34 cellular contexts compared by ENCODE assay signal in genomic region chr17:54864070-54864469, GRCh38. TPM values are rescaled to one million over a fixed set of nuclear protein-coding genes. Genes with fewer than 3 reads are reported as not detected.
"Had no signal": no experiment of that assay in that cellular context is flagged by ENCODE, and none has a peak within 500 bp of the region (broad histone marks: within the 10 kb centered on the region; RNA-seq: fewer than 3 reads in every experiment).

No MANE protein-coding gene starts in this region.

- H3K9ac ChIP-seq: SK-N-SH had no signal

- H3K4me1 Mint-ChIP-seq: activated CD4-positive, alpha-beta memory T cell treated with anti-CD3 and anti-CD28 coated beads, Interleukin-2, amount 10 ng/mL, durations not matched to agents 7 days and 5 days; activated CD4-positive, alpha-beta T cell treated with anti-CD3 and anti-CD28 coated beads for 36 hours; activated CD8-positive, alpha-beta memory T cell treated with anti-CD3 and anti-CD28 coated beads, Interleukin-2, amount 10 ng/mL, durations not matched to agents 7 days and 5 days; activated naive CD4-positive, alpha-beta T cell treated with anti-CD3 and anti-CD28 coated beads, Interleukin-2, amount 50 U/mL, for 24 hours; activated naive CD8-positive, alpha-beta T cell treated with anti-CD3 and anti-CD28 coated beads, Interleukin-2, amount 10 ng/mL, durations not matched to agents 7 days and 5 days had no signal

- DNase-seq: activated CD4-positive, alpha-beta memory T cell treated with anti-CD3 and anti-CD28 coated beads, Interleukin-2, amount 10 ng/mL, durations not matched to agents 7 days and 5 days; activated CD4-positive, alpha-beta T cell treated with anti-CD3 and anti-CD28 coated beads for 36 hours; activated CD4-positive, alpha-beta T cell treated with anti-CD3 and anti-CD28 coated beads, Interleukin-2, amount 50 U/mL, for 1 hour; activated CD8-positive, alpha-beta memory T cell treated with anti-CD3 and anti-CD28 coated beads for 24 hours; activated CD8-positive, alpha-beta memory T cell treated with anti-CD3 and anti-CD28 coated beads, Interleukin-2, amount 10 ng/mL, durations not matched to agents 7 days and 5 days; activated CD8-positive, alpha-beta memory T cell treated with anti-CD3 and anti-CD28 coated beads, Interleukin-2, amount 50 U/mL, for 48 hours; activated effector memory CD4-positive, alpha-beta T cell treated with Interleukin-2 at 50 U/mL for 16 hours; activated naive CD8-positive, alpha-beta T cell treated with anti-CD3 and anti-CD28 coated beads, Interleukin-2, amount 10 ng/mL, durations not matched to agents 7 days and 5 days; activated T-cell treated with anti-CD3 and anti-CD28 coated beads, Interleukin-2, amount 50 U/mL, for 48 hours; amygdala; Kasumi-1; KG1; MG63; NCI-H1048; NCI-H1436 treated with DMSO at 0.1 percent for 48 hours; NCI-H1694 treated with DMSO at 0.1 percent for 48 hours; NCI-H2107; NCI-H2171; NCI-H510A; NCI-H526; NCI-H748 treated with DMSO at 0.1 percent for 48 hours; NK-92 treated with Interleukin-12 subunit alpha and Interleukin-12 subunit beta, amount 100 ng/mL, for 24 hours; PC-3; Peyer's patch; SHP77 treated with DMSO at 0.1 percent for 48 hours; SK-N-SH had no signal

- ATAC-seq: activated CD4-positive, alpha-beta T cell treated with anti-CD3 and anti-CD28 coated beads for 36 hours; activated CD4-positive, CD25-positive, alpha-beta regulatory T cell treated with anti-CD3 and anti-CD28 coated beads, Interleukin-2, amount 50 U/mL, for 24 hours; activated CD8-positive, alpha-beta memory T cell treated with anti-CD3 and anti-CD28 coated beads, Interleukin-2, amount 10 ng/mL, durations not matched to agents 7 days and 5 days; PC-3; WTC11 had no signal

- H3K27ac Mint-ChIP-seq: activated CD4-positive, alpha-beta memory T cell treated with anti-CD3 and anti-CD28 coated beads, Interleukin-2, amount 10 ng/mL, durations not matched to agents 7 days and 5 days; activated CD4-positive, alpha-beta T cell treated with anti-CD3 and anti-CD28 coated beads for 36 hours; activated CD8-positive, alpha-beta memory T cell treated with anti-CD3 and anti-CD28 coated beads, Interleukin-2, amount 10 ng/mL, durations not matched to agents 7 days and 5 days; activated naive CD4-positive, alpha-beta T cell treated with anti-CD3 and anti-CD28 coated beads, Interleukin-2, amount 50 U/mL, for 24 hours; activated naive CD8-positive, alpha-beta T cell treated with anti-CD3 and anti-CD28 coated beads, Interleukin-2, amount 10 ng/mL, durations not matched to agents 7 days and 5 days; T-helper 1 cell treated with Interleukin-12 subunit alpha and Interleukin-12 subunit beta and Interleukin-4 antibody, amounts not matched to agents 30 μg/mL and 1 μg/mL, for 36 hours; T-helper 2 cell treated with Interferon-gamma antibody and Interleukin-4, amounts not matched to agents 5 μg/mL and 100 μg/mL, for 36 hours; WTC11 had no signal

- H3K4me3 ChIP-seq: ascending aorta, MG63, Peyer's patch, SJSA1 had no signal

- H3K27me3 ChIP-seq: ascending aorta, Peyer's patch, SJSA1 had no signal

- FAIRE-seq: TTC549 had no signal

- H3K9me3 ChIP-seq: ascending aorta, MG63, Peyer's patch, SJSA1, SK-N-SH had no signal

- H3K4me2 ChIP-seq: SK-N-SH had no signal

- H3K36me3 Mint-ChIP-seq: activated CD8-positive, alpha-beta memory T cell treated with anti-CD3 and anti-CD28 coated beads, Interleukin-2, amount 10 ng/mL, durations not matched to agents 7 days and 5 days; activated naive CD4-positive, alpha-beta T cell treated with anti-CD3 and anti-CD28 coated beads, Interleukin-2, amount 50 U/mL, for 24 hours; activated naive CD8-positive, alpha-beta T cell treated with anti-CD3 and anti-CD28 coated beads, Interleukin-2, amount 10 ng/mL, durations not matched to agents 7 days and 5 days had no signal

- H3K36me3 ChIP-seq: ascending aorta, MG63, Peyer's patch, SJSA1 had no signal

- H3K4me3 Mint-ChIP-seq: activated CD4-positive, alpha-beta memory T cell treated with anti-CD3 and anti-CD28 coated beads, Interleukin-2, amount 10 ng/mL, durations not matched to agents 7 days and 5 days; activated CD4-positive, alpha-beta T cell treated with anti-CD3 and anti-CD28 coated beads for 36 hours; activated CD8-positive, alpha-beta memory T cell treated with anti-CD3 and anti-CD28 coated beads, Interleukin-2, amount 10 ng/mL, durations not matched to agents 7 days and 5 days; activated naive CD4-positive, alpha-beta T cell treated with anti-CD3 and anti-CD28 coated beads, Interleukin-2, amount 50 U/mL, for 24 hours; activated naive CD8-positive, alpha-beta T cell treated with anti-CD3 and anti-CD28 coated beads, Interleukin-2, amount 10 ng/mL, durations not matched to agents 7 days and 5 days; T-helper 1 cell treated with Interleukin-12 subunit alpha and Interleukin-12 subunit beta and Interleukin-4 antibody, amounts not matched to agents 30 μg/mL and 1 μg/mL, for 36 hours; T-helper 2 cell treated with Interferon-gamma antibody and Interleukin-4, amounts not matched to agents 5 μg/mL and 100 μg/mL, for 36 hours; WTC11 had no signal

- H3K9me3 Mint-ChIP-seq: activated CD4-positive, alpha-beta memory T cell treated with anti-CD3 and anti-CD28 coated beads, Interleukin-2, amount 10 ng/mL, durations not matched to agents 7 days and 5 days; activated naive CD4-positive, alpha-beta T cell treated with anti-CD3 and anti-CD28 coated beads, Interleukin-2, amount 50 U/mL, for 24 hours; activated naive CD8-positive, alpha-beta T cell treated with anti-CD3 and anti-CD28 coated beads, Interleukin-2, amount 10 ng/mL, durations not matched to agents 7 days and 5 days; T-helper 1 cell treated with Interleukin-12 subunit alpha and Interleukin-12 subunit beta and Interleukin-4 antibody, amounts not matched to agents 30 μg/mL and 1 μg/mL, for 36 hours; T-helper 2 cell treated with Interferon-gamma antibody and Interleukin-4, amounts not matched to agents 5 μg/mL and 100 μg/mL, for 36 hours had no signal

- H3K27ac ChIP-seq: ascending aorta, Peyer's patch, SJSA1 had no signal

- H3K4me1 ChIP-seq: ascending aorta, Peyer's patch, SJSA1 had no signal

RNA-seq across cellular contexts. Expression of gene TOM1L1, which starts 36.6 kb away (rescaled TPM):
- total RNA-seq: activated naive CD8-positive, alpha-beta T cell treated with anti-CD3 and anti-CD28 coated beads, Interleukin-2, amount 10 ng/mL, durations not matched to agents 7 days and 5 days had no signal
